1 cellular context compared by ENCODE assay signal in the genomic region with DNA sequence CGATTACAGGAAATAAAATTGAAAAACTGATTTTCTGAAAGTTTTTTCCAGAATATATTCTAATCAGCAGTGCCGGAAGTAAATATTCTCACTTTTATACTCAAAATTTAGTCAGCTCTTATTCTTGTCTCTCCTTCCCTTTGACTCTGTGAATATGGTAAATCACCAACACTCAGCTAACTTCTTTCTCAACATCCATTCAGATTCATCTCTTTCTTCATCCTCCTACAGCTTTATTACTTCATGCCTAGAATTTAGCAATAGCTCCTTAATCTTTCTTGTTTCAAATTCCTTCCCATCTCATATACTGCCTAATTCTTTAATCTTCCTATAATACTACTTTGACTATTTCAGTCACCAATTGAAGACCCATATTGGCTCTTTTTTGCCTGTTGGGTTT.
TF ChIP-seq lines count a peak whose summit lies in the region.

No MANE protein-coding gene starts in this region.

TF ChIP-seq in H1, 55 proteins besides CTCF, POLR2A, EP300 and RAD21:
- TF ChIP-seq, protein P1, sequence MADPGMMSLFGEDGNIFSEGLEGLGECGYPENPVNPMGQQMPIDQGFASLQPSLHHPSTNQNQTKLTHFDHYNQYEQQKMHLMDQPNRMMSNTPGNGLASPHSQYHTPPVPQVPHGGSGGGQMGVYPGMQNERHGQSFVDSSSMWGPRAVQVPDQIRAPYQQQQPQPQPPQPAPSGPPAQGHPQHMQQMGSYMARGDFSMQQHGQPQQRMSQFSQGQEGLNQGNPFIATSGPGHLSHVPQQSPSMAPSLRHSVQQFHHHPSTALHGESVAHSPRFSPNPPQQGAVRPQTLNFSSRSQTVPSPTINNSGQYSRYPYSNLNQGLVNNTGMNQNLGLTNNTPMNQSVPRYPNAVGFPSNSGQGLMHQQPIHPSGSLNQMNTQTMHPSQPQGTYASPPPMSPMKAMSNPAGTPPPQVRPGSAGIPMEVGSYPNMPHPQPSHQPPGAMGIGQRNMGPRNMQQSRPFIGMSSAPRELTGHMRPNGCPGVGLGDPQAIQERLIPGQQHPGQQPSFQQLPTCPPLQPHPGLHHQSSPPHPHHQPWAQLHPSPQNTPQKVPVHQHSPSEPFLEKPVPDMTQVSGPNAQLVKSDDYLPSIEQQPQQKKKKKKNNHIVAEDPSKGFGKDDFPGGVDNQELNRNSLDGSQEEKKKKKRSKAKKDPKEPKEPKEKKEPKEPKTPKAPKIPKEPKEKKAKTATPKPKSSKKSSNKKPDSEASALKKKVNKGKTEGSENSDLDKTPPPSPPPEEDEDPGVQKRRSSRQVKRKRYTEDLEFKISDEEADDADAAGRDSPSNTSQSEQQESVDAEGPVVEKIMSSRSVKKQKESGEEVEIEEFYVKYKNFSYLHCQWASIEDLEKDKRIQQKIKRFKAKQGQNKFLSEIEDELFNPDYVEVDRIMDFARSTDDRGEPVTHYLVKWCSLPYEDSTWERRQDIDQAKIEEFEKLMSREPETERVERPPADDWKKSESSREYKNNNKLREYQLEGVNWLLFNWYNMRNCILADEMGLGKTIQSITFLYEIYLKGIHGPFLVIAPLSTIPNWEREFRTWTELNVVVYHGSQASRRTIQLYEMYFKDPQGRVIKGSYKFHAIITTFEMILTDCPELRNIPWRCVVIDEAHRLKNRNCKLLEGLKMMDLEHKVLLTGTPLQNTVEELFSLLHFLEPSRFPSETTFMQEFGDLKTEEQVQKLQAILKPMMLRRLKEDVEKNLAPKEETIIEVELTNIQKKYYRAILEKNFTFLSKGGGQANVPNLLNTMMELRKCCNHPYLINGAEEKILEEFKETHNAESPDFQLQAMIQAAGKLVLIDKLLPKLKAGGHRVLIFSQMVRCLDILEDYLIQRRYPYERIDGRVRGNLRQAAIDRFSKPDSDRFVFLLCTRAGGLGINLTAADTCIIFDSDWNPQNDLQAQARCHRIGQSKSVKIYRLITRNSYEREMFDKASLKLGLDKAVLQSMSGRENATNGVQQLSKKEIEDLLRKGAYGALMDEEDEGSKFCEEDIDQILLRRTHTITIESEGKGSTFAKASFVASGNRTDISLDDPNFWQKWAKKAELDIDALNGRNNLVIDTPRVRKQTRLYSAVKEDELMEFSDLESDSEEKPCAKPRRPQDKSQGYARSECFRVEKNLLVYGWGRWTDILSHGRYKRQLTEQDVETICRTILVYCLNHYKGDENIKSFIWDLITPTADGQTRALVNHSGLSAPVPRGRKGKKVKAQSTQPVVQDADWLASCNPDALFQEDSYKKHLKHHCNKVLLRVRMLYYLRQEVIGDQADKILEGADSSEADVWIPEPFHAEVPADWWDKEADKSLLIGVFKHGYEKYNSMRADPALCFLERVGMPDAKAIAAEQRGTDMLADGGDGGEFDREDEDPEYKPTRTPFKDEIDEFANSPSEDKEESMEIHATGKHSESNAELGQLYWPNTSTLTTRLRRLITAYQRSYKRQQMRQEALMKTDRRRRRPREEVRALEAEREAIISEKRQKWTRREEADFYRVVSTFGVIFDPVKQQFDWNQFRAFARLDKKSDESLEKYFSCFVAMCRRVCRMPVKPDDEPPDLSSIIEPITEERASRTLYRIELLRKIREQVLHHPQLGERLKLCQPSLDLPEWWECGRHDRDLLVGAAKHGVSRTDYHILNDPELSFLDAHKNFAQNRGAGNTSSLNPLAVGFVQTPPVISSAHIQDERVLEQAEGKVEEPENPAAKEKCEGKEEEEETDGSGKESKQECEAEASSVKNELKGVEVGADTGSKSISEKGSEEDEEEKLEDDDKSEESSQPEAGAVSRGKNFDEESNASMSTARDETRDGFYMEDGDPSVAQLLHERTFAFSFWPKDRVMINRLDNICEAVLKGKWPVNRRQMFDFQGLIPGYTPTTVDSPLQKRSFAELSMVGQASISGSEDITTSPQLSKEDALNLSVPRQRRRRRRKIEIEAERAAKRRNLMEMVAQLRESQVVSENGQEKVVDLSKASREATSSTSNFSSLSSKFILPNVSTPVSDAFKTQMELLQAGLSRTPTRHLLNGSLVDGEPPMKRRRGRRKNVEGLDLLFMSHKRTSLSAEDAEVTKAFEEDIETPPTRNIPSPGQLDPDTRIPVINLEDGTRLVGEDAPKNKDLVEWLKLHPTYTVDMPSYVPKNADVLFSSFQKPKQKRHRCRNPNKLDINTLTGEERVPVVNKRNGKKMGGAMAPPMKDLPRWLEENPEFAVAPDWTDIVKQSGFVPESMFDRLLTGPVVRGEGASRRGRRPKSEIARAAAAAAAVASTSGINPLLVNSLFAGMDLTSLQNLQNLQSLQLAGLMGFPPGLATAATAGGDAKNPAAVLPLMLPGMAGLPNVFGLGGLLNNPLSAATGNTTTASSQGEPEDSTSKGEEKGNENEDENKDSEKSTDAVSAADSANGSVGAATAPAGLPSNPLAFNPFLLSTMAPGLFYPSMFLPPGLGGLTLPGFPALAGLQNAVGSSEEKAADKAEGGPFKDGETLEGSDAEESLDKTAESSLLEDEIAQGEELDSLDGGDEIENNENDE (IDR thresholded peaks at IDR 0.05; ENCODE audit: insufficient replicate concordance, low read length), result no peak
- no peak for TF ChIP-seq SUZ12 (IDR thresholded peaks at IDR 0.05; ENCODE audit: low read length)
- no peak for TF ChIP-seq SAP30 (IDR thresholded peaks at IDR 0.05; ENCODE audit: insufficient read depth, insufficient replicate concordance, low read length)
- TF ChIP-seq, protein P2, sequence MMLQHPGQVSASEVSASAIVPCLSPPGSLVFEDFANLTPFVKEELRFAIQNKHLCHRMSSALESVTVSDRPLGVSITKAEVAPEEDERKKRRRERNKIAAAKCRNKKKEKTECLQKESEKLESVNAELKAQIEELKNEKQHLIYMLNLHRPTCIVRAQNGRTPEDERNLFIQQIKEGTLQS (IDR thresholded peaks at IDR 0.05; ENCODE audit: insufficient read depth, low read depth, low read length), result no peak
- no peak for TF ChIP-seq RFX5 (IDR thresholded peaks at IDR 0.05; ENCODE audit: borderline replicate concordance, low read depth, low read length)
- TF ChIP-seq YY1 (IDR thresholded peaks at IDR 0.05; ENCODE audit: low read depth, low read length), result no peak
